Comparison of ENCODE assay signal across 8 cellular contexts in genomic region chr17:7219812-7220592, GRCh38. TPM values are rescaled to one million over a fixed set of nuclear protein-coding genes. Genes with fewer than 3 reads are reported as not detected.
DNase-seq lines count a peak whose midpoint lies in the region; ATAC-seq and TF ChIP-seq lines count a peak whose summit lies in the region.

ACADVL (plus strand) TSS chr17:7219938; CDS start chr17:7219985, 47 bp downstream.
DLG4 (minus strand) TSS chr17:7219836.

- H3K27ac ChIP-seq in Karpas-422 (ENCODE audit: low read length), result peak within 1 kb of the TSS; percentile 87
- H3K27ac ChIP-seq in heart left ventricle, result peak within 1 kb of the TSS; percentile 95 to 100 (median 98)
- H3K27ac ChIP-seq in upper lobe of left lung, result peak within 1 kb of the TSS; percentile 95 to 100 (median 97)

- peak within 1 kb of the TSS; percentile 80; the same call in 1 of the 2 replicates for H2AFZ ChIP-seq in Karpas-422 (ENCODE audit: low read length)

- WGBS in heart left ventricle, 4 donors, result 0% methylated on average over 34 to 63 of the region's 63 CpGs
- 0% methylated on average over 9 to 26 of the region's 63 CpGs for WGBS in upper lobe of left lung, 2 donors

- H3K4me2 ChIP-seq in Karpas-422 (ENCODE audit: low read depth, low read length, poor library complexity, severe bottlenecking), result peak within 1 kb of the TSS; percentile 98

- H3K79me2 ChIP-seq in Karpas-422 (ENCODE audit: low read length), result peaks cover 30% of the 10 kb centered on the region

- peak within 1 kb of the TSS; percentile 88 for H3K4me3 ChIP-seq in Karpas-422 (ENCODE audit: low read length)
- peak within 1 kb of the TSS; percentile 69 to 100 (median 96) for H3K4me3 ChIP-seq in heart left ventricle
- H3K4me3 ChIP-seq in upper lobe of left lung, result peak within 1 kb of the TSS; percentile 93 to 100 (median 97)

- intact Hi-C loops in heart left ventricle (cut with DNase I) (loop anchor here in 2 of 10 donors (2.0 to 5.0 kb wide), 2 partner anchors 17 to 87 kb away; partner anchors contain the start of gene EIF5A (in 1 of the 2)), posterior vena cava (cut with DNase I) (no loop called here)

- H3K36me3 ChIP-seq in Karpas-422 (ENCODE audit: insufficient read depth, low read length) (peaks cover 8% of the 10 kb centered on the region; the same call in 1 of the 2 replicates), heart left ventricle (peaks cover 0 to 44% (median 41%) of the 10 kb centered on the region in 9 donors), upper lobe of left lung (peaks cover 8 to 41% (median 36%) of the 10 kb centered on the region in 4 donors)

- TF ChIP-seq POLR2A in heart left ventricle (IDR thresholded peaks at IDR 0.05), result peak in 1 of 2 donors; percentile 93
- TF ChIP-seq POLR2A in upper lobe of left lung (IDR thresholded peaks at IDR 0.05), result peak in 3 of 4 donors; percentile 70 to 95 (median 79)

- peak within 1 kb of the TSS; percentile 95 for H3K9ac ChIP-seq in Karpas-422 (ENCODE audit: low read length)

- peaks cover 10% of the 10 kb centered on the region; the same call in 1 of the 2 replicates for H4K20me1 ChIP-seq in Karpas-422 (ENCODE audit: insufficient read depth, low read depth, low read length)

- DNase-seq in COR-L47 (lab: John Stamatoyannopoulos, UW) (peak; percentile 43), Karpas-422 (peak; percentile 93), T-helper 1 cell (peak; percentile 48 to 79 (median 66)), amniotic epithelial cell (ENCODE audit: low read depth) (peak; percentile 80), heart left ventricle (peak; percentile 94 to 97 (median 94)), posterior vena cava (ENCODE audit: low spot score) (peak; percentile 99), upper lobe of left lung (peak; percentile 96)

- H3K27me3 ChIP-seq in Karpas-422 (ENCODE audit: low read length) (no peaks in the 10 kb centered on the region), heart left ventricle (no peaks in the 10 kb centered on the region), upper lobe of left lung (no peaks in the 10 kb centered on the region)

- H3K4me1 ChIP-seq in Karpas-422 (ENCODE audit: low read length), result peaks cover 74% of the 10 kb centered on the region
- peaks cover 6 to 92% (median 52%) of the 10 kb centered on the region in 12 donors for H3K4me1 ChIP-seq in heart left ventricle
- peaks cover 51 to 67% (median 55%) of the 10 kb centered on the region in 4 donors for H3K4me1 ChIP-seq in upper lobe of left lung

- TF ChIP-seq EP300 in upper lobe of left lung (IDR thresholded peaks at IDR 0.05), result peak in 1 of 4 donors; percentile 38

- no peaks in the 10 kb centered on the region for H3K9me2 ChIP-seq in Karpas-422 (replicated peaks; ENCODE audit: insufficient read depth, low read length)

- no peak for TF ChIP-seq CTCF in heart left ventricle (IDR thresholded peaks at IDR 0.05)
- TF ChIP-seq CTCF in upper lobe of left lung (IDR thresholded peaks at IDR 0.05), result no peak

- no peaks in the 10 kb centered on the region for H3K9me3 ChIP-seq in Karpas-422 (ENCODE audit: low read length)
- no peaks in the 10 kb centered on the region for H3K9me3 ChIP-seq in heart left ventricle
- no peaks in the 10 kb centered on the region for H3K9me3 ChIP-seq in upper lobe of left lung

- ATAC-seq in GM21390 (IDR thresholded peaks at IDR 0.05; ENCODE audit: unreplicated experiment) (peak; percentile 58), heart left ventricle (peak; percentile 73 to 87 (median 83)), upper lobe of left lung (ENCODE audit: low FRiP score in 2 of 2) (peak; percentile 89 to 95)

RNA-seq across cellular contexts. Expression of gene ACADVL, which starts in this region (rescaled TPM):
- total RNA-seq in Karpas-422 (2014; rRNA removed; shearing (Covaris generic); ENCODE audit: low replicate concordance), result 245 and 371 TPM in 2 replicates
- total RNA-seq in heart left ventricle (1,000 to 10,000 TPM in 7 of 9 donors, 100 to 1,000 TPM in 2; 874 to 2,110 (median 1,385) TPM), posterior vena cava (100 to 1,000 TPM; 444 to 567 TPM), upper lobe of left lung (1,000 to 10,000 TPM in 2 of 6 donors, 100 to 1,000 TPM in 4; 377 to 1,449 (median 553) TPM)
- polyA plus RNA-seq in heart left ventricle, result 1,000 to 10,000 TPM in 1 of 2 donors, 100 to 1,000 TPM in 1; 601 to 2,758 TPM

RNA-seq across cellular contexts. Expression of gene DLG4, which starts in this region (rescaled TPM):
- 8.5 and 24.1 TPM in 2 replicates for total RNA-seq in Karpas-422 (2014; rRNA removed; shearing (Covaris generic); ENCODE audit: low replicate concordance)
- total RNA-seq in heart left ventricle, result 10 to 100 TPM; 12.0 to 24.3 (median 16.6) TPM
- polyA plus RNA-seq in heart left ventricle, result 10 to 100 TPM in 1 of 2 donors, 1 to 10 TPM in 1; 5.3 to 15.5 TPM
- 10 to 100 TPM; 20.8 to 21.2 TPM for total RNA-seq in posterior vena cava
- 10 to 100 TPM; 10.5 to 32.5 (median 19.4) TPM for total RNA-seq in upper lobe of left lung

Comparison
In these comparisons a context has a peak if more than half of its experiments do, and no peak if none do; other contexts are left out.
1. Peak in every context shown above with its lines: DNase-seq, ATAC-seq, H3K4me3 ChIP-seq and H3K27ac ChIP-seq.
2. DNase-seq: peak in every context shown above with its lines; median percentile 99 in posterior vena cava; 96 in upper lobe of left lung; 94 in heart left ventricle; 93 in Karpas-422; 80 in amniotic epithelial cell; 66 in T-helper 1 cell; 43 in COR-L47.